ENCODE assay signal across 20 cellular contexts in the genomic region with DNA sequence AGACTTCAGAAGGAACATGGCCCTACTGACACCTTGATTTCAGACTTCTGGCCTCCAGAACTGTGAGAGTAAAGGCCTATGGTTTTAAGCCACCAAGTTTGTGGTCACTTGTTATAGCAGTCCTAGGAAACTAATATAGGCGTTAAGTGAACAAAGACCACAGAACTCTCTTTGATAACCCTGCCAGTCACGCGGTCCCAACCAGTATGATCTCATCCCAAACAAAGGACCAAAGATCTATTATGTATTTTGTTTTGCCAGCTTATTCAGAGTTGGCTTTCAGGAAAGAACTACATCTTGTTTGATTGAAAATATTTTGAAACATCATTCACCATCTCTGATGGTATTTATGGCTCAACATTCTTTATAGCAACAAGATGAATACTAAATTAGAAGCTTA.
DNase-seq lines count a peak whose midpoint lies in the region; TF ChIP-seq lines count a peak whose summit lies in the region.
"Had no signal": no experiment of that assay in that cellular context is flagged by ENCODE, and none has a peak within 500 bp of the region (broad histone marks: within the 10 kb centered on the region; RNA-seq: fewer than 3 reads in every experiment).

No MANE protein-coding gene starts in this region.

- H3K4me1 Mint-ChIP-seq in Calu3 (ENCODE audit: low read depth, unreplicated experiment) = peaks cover 33% of the 10 kb centered on the region
- H3K4me1 Mint-ChIP-seq: naive B cell had no signal

- no peak overlapping the region for H3K27ac Mint-ChIP-seq in Calu3 (ENCODE audit: unreplicated experiment)
- H3K27ac Mint-ChIP-seq: naive B cell had no signal

- intact Hi-C loops in Calu3 (cut with micrococcal nuclease; ENCODE audit: unreplicated experiment) = no loop called here

- TF ChIP-seq CTCF in Calu3 (IDR thresholded peaks at IDR 0.05; ENCODE audit: unreplicated experiment) = no peak

- H3K4me3 Mint-ChIP-seq in Calu3 (ENCODE audit: low read depth, unreplicated experiment) = no peak overlapping the region
- H3K4me3 Mint-ChIP-seq: activated T-cell treated with anti-CD3 and anti-CD28 coated beads, Interleukin-2, amount 50 U/mL, for 4 hours; naive B cell had no signal

- H3K36me3 Mint-ChIP-seq in Calu3 (ENCODE audit: insufficient read depth, unreplicated experiment) = peaks cover 8% of the 10 kb centered on the region
- H3K36me3 Mint-ChIP-seq: naive B cell had no signal

- H3K27me3 Mint-ChIP-seq in Calu3 (ENCODE audit: unreplicated experiment) = no peaks in the 10 kb centered on the region

- CTCF ChIA-PET in Calu3 (lab: Charles Lee) = no interaction called here

- BruUV-seq in Calu3 (replicated peaks; lab: Mats Ljungman, UMichigan) = no TSS peak

- no peaks in the 10 kb centered on the region for H3K9me3 Mint-ChIP-seq in Calu3 (ENCODE audit: low read depth, unreplicated experiment)
- H3K9me3 Mint-ChIP-seq: activated T-cell treated with anti-CD3 and anti-CD28 coated beads, Interleukin-2, amount 50 U/mL, for 4 hours had no signal

- peak; percentile 17 for DNase-seq in COLO668 (lab: John Stamatoyannopoulos, UW; ENCODE audit: unreplicated experiment)
- peak; percentile 95 for DNase-seq in SK-MEL-5 (ENCODE audit: low read depth, low spot score)
- DNase-seq in hippocampal formation (lab: John Stamatoyannopoulos, UW) = peak; percentile 73 to 87
- DNase-seq in nucleus accumbens (lab: John Stamatoyannopoulos, UW) = peak in 47 of 56 donors; percentile 9 to 82 (median 56)
- no peak for DNase-seq in Calu3
- DNase-seq in NCI-H526 treated with DMSO at 0.1 percent for 48 hours (lab: John Stamatoyannopoulos, UW) = no peak
- no peak for DNase-seq in NOMO-1 treated with dmso at 0.1 percent for 144 hours (lab: John Stamatoyannopoulos, UW; ENCODE audit: unreplicated experiment)
- no peak for DNase-seq in 8988T
- DNase-seq: activated CD8-positive, alpha-beta memory T cell treated with anti-CD3 and anti-CD28 coated beads for 24 hours; activated naive CD4-positive, alpha-beta T cell treated with Interleukin-2 at 50 U/mL for 16 hours; activated T-cell treated with anti-CD3 and anti-CD28 coated beads, Interleukin-2, amount 50 U/mL, for 4 hours; effector memory CD4-positive, alpha-beta T cell; GF-D8; MM.1S; naive B cell; NCI-H1436 treated with DMSO at 0.1 percent for 48 hours; NCI-H345; NK-92 treated with Interleukin-12 subunit alpha and Interleukin-12 subunit beta, amount 100 ng/mL, for 24 hours; Peyer's patch; SJCRH30 had no signal

- in situ Hi-C loops in SK-MEL-5 (cut with HindIII; ENCODE audit: low pct_unique_long_range_greater_than_20kb, low sequenced_read_pairs) = no loop called here

Comparison
In these comparisons a context has a peak if more than half of its experiments do, and no peak if none do; other contexts are left out.
1. DNase-seq: peak in COLO668 (single experiment), SK-MEL-5 (single experiment), hippocampal formation (2 of 2) and nucleus accumbens (47 of 56); none in Calu3 (single experiment), NCI-H526 treated with DMSO at 0.1 percent for 48 hours (single experiment), NOMO-1 treated with dmso at 0.1 percent for 144 hours (single experiment) and 8988T (single experiment).